Comparison of ENCODE assay signal across 17 cellular contexts in genomic region chr6:8821921-8822512, GRCh38.
DNase-seq lines count a peak whose midpoint lies in the region; FAIRE-seq and TF ChIP-seq lines count a peak whose summit lies in the region.
"Had no signal": no experiment of that assay in that cellular context is flagged by ENCODE, and none has a peak within 500 bp of the region (broad histone marks: within the 10 kb centered on the region; RNA-seq: fewer than 3 reads in every experiment).

No MANE protein-coding gene starts in this region.

- dilution Hi-C loops in keratinocyte (cut with MboI; ENCODE audit: extremely low pct_ligation_motif_present, low sequenced_read_pairs), result no loop called here

- FAIRE-seq in keratinocyte (lab: Jason Lieb, UNC), result no peak

- no peak overlapping the region for H2AFZ ChIP-seq in keratinocyte (ENCODE audit: control insufficient read depth, low read length)

- no peak overlapping the region for H3K4me3 ChIP-seq in keratinocyte (ENCODE audit: control insufficient read depth in 2 of 3, extremely low read depth in 1 of 3, insufficient read depth in 2 of 3, low read depth in 1 of 3, low read length in 3 of 3)

- no peaks in the 10 kb centered on the region for H3K36me3 ChIP-seq in keratinocyte (ENCODE audit: control insufficient read depth in 2 of 2, extremely low read depth in 1 of 2, insufficient read depth in 2 of 2, low read length in 2 of 2)

- no peaks in the 10 kb centered on the region for H3K36me3 Mint-ChIP-seq in type B pancreatic cell
- H3K36me3 Mint-ChIP-seq: CD4-positive, CD25-positive, alpha-beta regulatory T cell had no signal

- H3K4me1 ChIP-seq in keratinocyte (ENCODE audit: control insufficient read depth, extremely low read depth, insufficient read depth, low read length), result peaks cover 17% of the 10 kb centered on the region

- DNase-seq in HS-5 (ENCODE audit: low read depth) (peak; percentile 44), astrocyte of the hippocampus (ENCODE audit: low read depth, low spot score) (peak; percentile 13), keratinocyte (ENCODE audit: low read depth, low spot score) (no peak), type B pancreatic cell (ENCODE audit: extremely low spot score, unreplicated experiment) (no peak), T-helper 9 cell (no peak), NCI-H69 (lab: John Stamatoyannopoulos, UW) (no peak)
- no peak for DNase-seq in NK-92 treated with Interleukin-12 subunit alpha and Interleukin-12 subunit beta, amount 100 ng/mL, for 24 hours (lab: John Stamatoyannopoulos, UW)
- DNase-seq: ACHN; Calu3; CD4-positive, CD25-positive, alpha-beta regulatory T cell; H7; Karpas-422; NCI-H1417; NCI-H1930; NCI-H2171 treated with DMSO at 0.1 percent for 48 hours; NCI-H510A treated with DMSO at 0.1 percent for 48 hours; RPMI8226 had no signal

- H3K9me3 Mint-ChIP-seq in type B pancreatic cell, result peaks cover 8% of the 10 kb centered on the region

- TF ChIP-seq CTCF in keratinocyte (optimal IDR thresholded peaks at IDR 0.05 in 1 of 3, IDR thresholded peaks at IDR 0.05 in 1 of 3, conservative IDR thresholded peaks at IDR 0.05 in 1 of 3; ENCODE audit: extremely low read depth in 1 of 3, insufficient read depth in 2 of 3, low read length in 3 of 3) (no peak), type B pancreatic cell (conservative IDR thresholded peaks at IDR 0.05) (no peak)

- peak overlapping the region; percentile 40 for H3K27ac ChIP-seq in keratinocyte (ENCODE audit: control insufficient read depth, insufficient read depth, low read length)

- H3K4me2 ChIP-seq in keratinocyte (ENCODE audit: control insufficient read depth, extremely low read depth, insufficient read depth, low read depth, low read length), result no peak overlapping the region

- H4K20me1 ChIP-seq in keratinocyte (ENCODE audit: control insufficient read depth, extremely low read depth, insufficient read depth, low read length), result no peaks in the 10 kb centered on the region

- H3K27me3 ChIP-seq in keratinocyte (ENCODE audit: control insufficient read depth, extremely low read depth, insufficient read depth, low read length), result no peaks in the 10 kb centered on the region

- peaks cover 4% of the 10 kb centered on the region for H3K4me1 Mint-ChIP-seq in type B pancreatic cell (ENCODE audit: unreplicated experiment)
- H3K4me1 Mint-ChIP-seq: CD4-positive, CD25-positive, alpha-beta regulatory T cell had no signal

- no peaks in the 10 kb centered on the region for H3K27me3 Mint-ChIP-seq in type B pancreatic cell
- H3K27me3 Mint-ChIP-seq: CD4-positive, CD25-positive, alpha-beta regulatory T cell had no signal

- H3K4me3 Mint-ChIP-seq in type B pancreatic cell, result no peak overlapping the region
- H3K4me3 Mint-ChIP-seq: CD4-positive, CD25-positive, alpha-beta regulatory T cell had no signal

- H3K9ac ChIP-seq in keratinocyte (ENCODE audit: control insufficient read depth, extremely low read depth, insufficient read depth, low read length), result no peak overlapping the region

- no peaks in the 10 kb centered on the region for H3K9me1 ChIP-seq in keratinocyte (ENCODE audit: control insufficient read depth, extremely low read depth, insufficient read depth, low read length)

- no peaks in the 10 kb centered on the region for H3K79me2 ChIP-seq in keratinocyte (ENCODE audit: control insufficient read depth, insufficient read depth, low read length)

- H3K9me3 ChIP-seq in keratinocyte (ENCODE audit: control insufficient read depth, low read depth, low read length), result no peaks in the 10 kb centered on the region

- peak overlapping the region; percentile 31 for H3K27ac Mint-ChIP-seq in type B pancreatic cell
- H3K27ac Mint-ChIP-seq: CD4-positive, CD25-positive, alpha-beta regulatory T cell had no signal

Comparison
In these comparisons a context has a peak if more than half of its experiments do, and no peak if none do; other contexts are left out.
1. DNase-seq: peak in HS-5 (single experiment) and astrocyte of the hippocampus (single experiment); none in keratinocyte (single experiment), type B pancreatic cell (single experiment), T-helper 9 cell (single experiment), NK-92 treated with Interleukin-12 subunit alpha and Interleukin-12 subunit beta, amount 100 ng/mL, for 24 hours (single experiment) and NCI-H69 (single experiment).